1 cellular context compared by ENCODE assay signal in the genomic region with DNA sequence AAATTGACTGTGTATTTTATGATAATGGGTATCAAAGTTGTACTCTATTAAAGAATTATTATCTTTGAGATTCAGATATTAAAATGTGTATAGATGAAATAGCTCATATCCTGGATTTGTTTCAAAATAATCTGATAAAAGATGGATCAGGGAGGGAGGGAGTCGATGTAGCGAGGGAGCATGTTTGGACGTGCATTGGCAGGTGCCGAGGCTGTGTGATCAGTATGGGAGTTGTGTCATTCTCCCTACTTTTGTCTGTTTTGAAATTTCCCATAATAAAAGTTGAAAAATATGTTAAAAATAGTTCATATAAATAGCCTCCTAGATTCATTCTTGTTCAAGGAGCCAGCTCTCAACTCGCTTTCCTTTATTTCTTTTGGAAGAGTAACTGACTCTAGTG.
TF ChIP-seq lines count a peak whose summit lies in the region.

No MANE protein-coding gene starts in this region.

TF ChIP-seq in HepG2, 621 proteins besides CTCF, POLR2A, EP300 and RAD21 (continued from another document):
- TF ChIP-seq, protein P1, sequence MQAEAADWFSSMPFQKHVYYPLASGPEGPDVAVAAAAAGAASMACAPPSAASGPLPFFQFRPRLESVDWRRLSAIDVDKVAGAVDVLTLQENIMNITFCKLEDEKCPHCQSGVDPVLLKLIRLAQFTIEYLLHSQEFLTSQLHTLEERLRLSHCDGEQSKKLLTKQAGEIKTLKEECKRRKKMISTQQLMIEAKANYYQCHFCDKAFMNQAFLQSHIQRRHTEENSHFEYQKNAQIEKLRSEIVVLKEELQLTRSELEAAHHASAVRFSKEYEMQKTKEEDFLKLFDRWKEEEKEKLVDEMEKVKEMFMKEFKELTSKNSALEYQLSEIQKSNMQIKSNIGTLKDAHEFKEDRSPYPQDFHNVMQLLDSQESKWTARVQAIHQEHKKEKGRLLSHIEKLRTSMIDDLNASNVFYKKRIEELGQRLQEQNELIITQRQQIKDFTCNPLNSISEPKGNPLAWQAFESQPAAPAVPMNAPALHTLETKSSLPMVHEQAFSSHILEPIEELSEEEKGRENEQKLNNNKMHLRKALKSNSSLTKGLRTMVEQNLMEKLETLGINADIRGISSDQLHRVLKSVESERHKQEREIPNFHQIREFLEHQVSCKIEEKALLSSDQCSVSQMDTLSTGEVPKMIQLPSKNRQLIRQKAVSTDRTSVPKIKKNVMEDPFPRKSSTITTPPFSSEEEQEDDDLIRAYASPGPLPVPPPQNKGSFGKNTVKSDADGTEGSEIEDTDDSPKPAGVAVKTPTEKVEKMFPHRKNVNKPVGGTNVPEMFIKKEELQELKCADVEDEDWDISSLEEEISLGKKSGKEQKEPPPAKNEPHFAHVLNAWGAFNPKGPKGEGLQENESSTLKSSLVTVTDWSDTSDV (CRISPR knock-in tag; IDR thresholded peaks at IDR 0.05) = no peak
- no peak for TF ChIP-seq MIXL1 (CRISPR knock-in tag; IDR thresholded peaks at IDR 0.05)
- no peak for TF ChIP-seq ZFP36L1 (CRISPR knock-in tag; IDR thresholded peaks at IDR 0.05)
- TF ChIP-seq HNRNPUL1 (IDR thresholded peaks at IDR 0.05; ENCODE audit: low read depth, low read length) = no peak
- TF ChIP-seq ZBTB40 (IDR thresholded peaks at IDR 0.05) = no peak
- TF ChIP-seq ZBTB40 (CRISPR knock-in tag; IDR thresholded peaks at IDR 0.05) = no peak
- TF ChIP-seq SOX5 (CRISPR knock-in tag; IDR thresholded peaks at IDR 0.05; ENCODE audit: borderline replicate concordance) = no peak
- no peak for TF ChIP-seq FLYWCH1 (CRISPR knock-in tag; IDR thresholded peaks at IDR 0.05)
TF ChIP-seq in HepG2: peak in this region for 0.
